1 cellular context compared by ENCODE assay signal in the genomic region with DNA sequence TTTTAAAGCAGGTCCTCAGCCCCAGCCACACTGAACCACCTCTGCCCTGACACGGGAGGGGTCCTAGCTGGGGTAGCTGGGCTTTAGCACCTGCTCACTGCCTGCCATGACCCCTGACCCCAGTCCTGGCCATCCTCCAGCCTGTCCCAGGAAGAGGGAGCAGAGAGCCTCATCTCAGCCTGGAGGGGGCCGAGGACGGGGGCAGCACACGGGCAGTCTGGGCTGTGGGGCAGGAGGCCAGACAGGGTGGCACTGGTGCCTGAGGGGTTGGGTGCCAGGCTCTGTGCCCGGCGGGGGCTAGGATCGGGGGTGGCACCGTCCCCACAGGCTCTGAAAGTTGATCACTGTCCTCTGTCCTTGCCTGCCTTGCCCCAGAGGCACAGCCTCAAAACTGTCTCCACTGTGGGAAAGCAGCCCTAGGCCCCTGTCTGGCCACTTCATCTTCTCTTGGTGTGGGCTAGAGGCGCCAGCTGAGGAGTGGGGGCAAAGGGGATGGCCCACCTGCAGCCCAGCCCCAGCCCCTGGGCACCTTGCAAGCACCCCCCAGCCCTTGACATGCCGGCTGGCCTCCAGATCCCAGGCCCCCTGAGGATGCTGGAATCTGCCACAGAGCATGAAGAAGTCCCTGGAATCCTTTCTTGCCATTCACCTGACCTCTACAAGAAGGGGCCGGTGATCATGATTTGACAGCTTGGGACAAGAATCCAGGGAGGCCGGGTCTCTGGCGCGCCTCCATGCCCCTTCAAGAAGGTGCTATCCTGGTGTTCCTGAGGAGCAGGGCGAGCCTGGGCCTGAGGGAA.
TF ChIP-seq lines count a peak whose summit lies in the region.

No MANE protein-coding gene starts in this region.

TF ChIP-seq in HepG2, 621 proteins besides CTCF, POLR2A, EP300 and RAD21:
- TF ChIP-seq, protein P1, sequence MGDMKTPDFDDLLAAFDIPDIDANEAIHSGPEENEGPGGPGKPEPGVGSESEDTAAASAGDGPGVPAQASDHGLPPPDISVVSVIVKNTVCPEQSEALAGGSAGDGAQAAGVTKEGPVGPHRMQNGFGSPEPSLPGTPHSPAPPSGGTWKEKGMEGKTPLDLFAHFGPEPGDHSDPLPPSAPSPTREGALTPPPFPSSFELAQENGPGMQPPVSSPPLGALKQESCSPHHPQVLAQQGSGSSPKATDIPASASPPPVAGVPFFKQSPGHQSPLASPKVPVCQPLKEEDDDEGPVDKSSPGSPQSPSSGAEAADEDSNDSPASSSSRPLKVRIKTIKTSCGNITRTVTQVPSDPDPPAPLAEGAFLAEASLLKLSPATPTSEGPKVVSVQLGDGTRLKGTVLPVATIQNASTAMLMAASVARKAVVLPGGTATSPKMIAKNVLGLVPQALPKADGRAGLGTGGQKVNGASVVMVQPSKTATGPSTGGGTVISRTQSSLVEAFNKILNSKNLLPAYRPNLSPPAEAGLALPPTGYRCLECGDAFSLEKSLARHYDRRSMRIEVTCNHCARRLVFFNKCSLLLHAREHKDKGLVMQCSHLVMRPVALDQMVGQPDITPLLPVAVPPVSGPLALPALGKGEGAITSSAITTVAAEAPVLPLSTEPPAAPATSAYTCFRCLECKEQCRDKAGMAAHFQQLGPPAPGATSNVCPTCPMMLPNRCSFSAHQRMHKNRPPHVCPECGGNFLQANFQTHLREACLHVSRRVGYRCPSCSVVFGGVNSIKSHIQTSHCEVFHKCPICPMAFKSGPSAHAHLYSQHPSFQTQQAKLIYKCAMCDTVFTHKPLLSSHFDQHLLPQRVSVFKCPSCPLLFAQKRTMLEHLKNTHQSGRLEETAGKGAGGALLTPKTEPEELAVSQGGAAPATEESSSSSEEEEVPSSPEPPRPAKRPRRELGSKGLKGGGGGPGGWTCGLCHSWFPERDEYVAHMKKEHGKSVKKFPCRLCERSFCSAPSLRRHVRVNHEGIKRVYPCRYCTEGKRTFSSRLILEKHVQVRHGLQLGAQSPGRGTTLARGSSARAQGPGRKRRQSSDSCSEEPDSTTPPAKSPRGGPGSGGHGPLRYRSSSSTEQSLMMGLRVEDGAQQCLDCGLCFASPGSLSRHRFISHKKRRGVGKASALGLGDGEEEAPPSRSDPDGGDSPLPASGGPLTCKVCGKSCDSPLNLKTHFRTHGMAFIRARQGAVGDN (CRISPR knock-in tag; IDR thresholded peaks at IDR 0.05) = 0 out of 2 replicates have a peak, but pooled peaks have one; percentile 2
- no peak for TF ChIP-seq ISX (CRISPR knock-in tag; conservative IDR thresholded peaks at IDR 0.05)
